8 cellular contexts compared by ENCODE assay signal in genomic region chr4:176342384-176342783, GRCh38.
"Had no signal": no experiment of that assay in that cellular context is flagged by ENCODE, and none has a peak within 500 bp of the region (broad histone marks: within the 10 kb centered on the region; RNA-seq: fewer than 3 reads in every experiment).

No MANE protein-coding gene starts in this region.

- ATAC-seq: GM23338 had no signal

- H3K4me2 ChIP-seq: GM23338 had no signal

- H2AFZ ChIP-seq: GM23338 had no signal

- H3K4me3 ChIP-seq: GM23338 had no signal

- H3K27me3 Mint-ChIP-seq: IgD-negative memory B cell had no signal

- FAIRE-seq: H1, H54 had no signal

- H3K27ac ChIP-seq: HL-60 had no signal

- DNase-seq: H9, HCEC 1CT, KBM-7 had no signal

- H3K27ac Mint-ChIP-seq: GM23338, H9, IgD-negative memory B cell had no signal

- H3K4me3 Mint-ChIP-seq: GM23338, H9, IgD-negative memory B cell had no signal
